In the genomic region with DNA sequence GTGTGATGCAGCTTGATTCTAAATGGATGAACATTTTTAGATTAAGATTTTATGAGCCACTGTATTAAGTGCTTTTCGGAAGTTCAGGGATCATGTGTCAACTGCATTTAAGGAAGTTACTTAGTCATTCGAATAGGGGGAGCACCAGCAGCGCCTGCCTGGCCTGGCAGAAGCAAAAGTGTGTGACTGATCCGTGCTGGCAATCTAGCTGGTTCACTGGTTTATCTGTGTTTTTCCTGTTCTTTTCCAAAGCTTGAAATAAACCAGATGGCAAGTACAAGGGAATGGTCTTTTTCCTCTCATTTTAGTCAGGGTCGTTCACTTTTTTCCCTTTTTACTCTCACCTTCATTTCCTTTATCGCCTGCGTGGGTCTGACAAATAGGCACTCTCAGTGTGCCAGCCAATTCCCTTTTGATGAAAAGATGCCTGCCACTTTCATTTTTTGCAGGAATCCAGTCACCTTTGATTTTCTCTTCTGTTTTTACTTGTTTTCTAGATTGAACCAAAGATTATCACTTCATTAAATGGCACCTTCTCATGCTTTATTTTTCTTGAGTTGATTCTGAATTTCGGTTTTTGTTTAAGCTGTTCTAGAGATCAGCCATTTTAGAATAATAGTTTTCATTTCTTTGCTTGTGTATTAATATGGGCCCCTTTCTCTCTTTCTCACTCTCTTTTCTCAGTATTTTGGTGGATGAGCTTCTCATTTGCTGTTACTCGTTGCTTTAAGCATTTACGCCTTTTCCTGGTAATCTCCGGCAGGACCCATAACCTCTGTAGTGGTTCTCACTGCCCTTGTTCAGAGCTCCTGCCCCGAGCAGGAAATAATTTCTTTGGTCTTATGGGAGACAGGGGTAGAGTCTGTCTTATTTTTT, we compare ENCODE assay signal across 8 cellular contexts. TPM values are rescaled to one million over a fixed set of nuclear protein-coding genes. Genes with fewer than 3 reads are reported as not detected.
DNase-seq lines count a peak whose midpoint lies in the region; ATAC-seq and TF ChIP-seq lines count a peak whose summit lies in the region.

No MANE protein-coding gene starts in this region.

- no peak overlapping the region for H3K27ac ChIP-seq in OCI-LY7 (ENCODE audit: low read depth, low read length, poor library complexity, severe bottlenecking)

- no peaks in the 10 kb centered on the region for H3K79me2 ChIP-seq in OCI-LY7 (ENCODE audit: insufficient read depth, low read depth, low read length)

- TF ChIP-seq CTCF in OCI-LY7 (conservative IDR thresholded peaks at IDR 0.05; ENCODE audit: low read length), result peak; percentile 28; the same call in 1 of the 2 replicates

- ATAC-seq in GM21360 (IDR thresholded peaks at IDR 0.05; ENCODE audit: unreplicated experiment) (no peak), HG03280 (IDR thresholded peaks at IDR 0.05; ENCODE audit: unreplicated experiment) (no peak)

- H4K20me1 ChIP-seq in OCI-LY7 (ENCODE audit: insufficient read depth, low read length), result no peaks in the 10 kb centered on the region

- peak overlapping the region; percentile 60 for H3K4me2 ChIP-seq in OCI-LY7 (ENCODE audit: low read length)

- no peak overlapping the region for H2AFZ ChIP-seq in OCI-LY7 (ENCODE audit: low read length)

- H3K9me2 ChIP-seq in OCI-LY7 (ENCODE audit: insufficient read depth, low read length), result no peaks in the 10 kb centered on the region

- peaks cover 28% of the 10 kb centered on the region for H3K4me1 ChIP-seq in OCI-LY7 (ENCODE audit: insufficient read depth, low read length, poor library complexity, severe bottlenecking)

- TF ChIP-seq POLR2A in GM18951 (IDR thresholded peaks at IDR 0.05; ENCODE audit: extremely low read depth, insufficient read depth, insufficient read length), result peak; percentile 37

- H3K36me3 ChIP-seq in OCI-LY7 (ENCODE audit: insufficient read depth, low read length), result no peaks in the 10 kb centered on the region

- CTCF ChIA-PET in OCI-LY7 (lab: Charles Lee; ENCODE audit: unreplicated experiment), result no interaction called here

- DNase-seq in ACHN (peak; percentile 53), OCI-LY7 (ENCODE audit: low spot score) (peak; percentile 30), cardiac septum (ENCODE audit: low spot score) (peak; percentile 91), retina (peak; percentile 27)
- DNase-seq in activated naive CD4-positive, alpha-beta T cell treated with anti-CD3 and anti-CD28 coated beads, Interleukin-2, amount 50 U/mL, for 16 hours, result peak; percentile 54

- BruUV-seq in OCI-LY7 (replicated peaks; lab: Mats Ljungman, UMichigan), result TSS peak; percentile 48

- H3K4me3 ChIP-seq in OCI-LY7 (ENCODE audit: low read depth, low read length, poor library complexity, severe bottlenecking), result peak overlapping the region; percentile 38

- no peaks in the 10 kb centered on the region for H3K9me3 ChIP-seq in OCI-LY7 (ENCODE audit: low read length)

- POLR2A ChIA-PET in OCI-LY7 (lab: Charles Lee), result interaction anchor here (0.5 to 0.7 kb wide), 3 partner anchors 10 to 253 kb away, joined by 3 read pairs; no protein-coding TSS in a partner anchor

- in situ Hi-C loops in ACHN (cut with HindIII; ENCODE audit: low pct_ligation_motif_present, low pct_unique_long_range_greater_than_20kb, low sequenced_read_pairs) (no loop called here), GM18951 (cut with MboI; ENCODE audit: low sequenced_read_pairs, unreplicated experiment) (no loop called here)

- intact Hi-C loops in OCI-LY7 (cut with micrococcal nuclease; ENCODE audit: unreplicated experiment) (no loop called here), cardiac septum (cut with DNase I) (no loop called here)

RNA-seq across cellular contexts. Expression of a gene that starts 2.8 kb away (rescaled TPM):
- total RNA-seq in OCI-LY7 (2014; rRNA removed; shearing (Covaris generic)), result 12.6 and 16.1 TPM in 2 replicates
- total RNA-seq in OCI-LY7 (2022), result 22.8 and 30.3 TPM in 2 replicates
- total RNA-seq in cardiac septum, result 185 TPM

Comparison
In these comparisons a context has a peak if more than half of its experiments do, and no peak if none do; other contexts are left out.
1. DNase-seq: peak in every context shown above with its lines; median percentile 91 in cardiac septum; 54 in activated naive CD4-positive, alpha-beta T cell treated with anti-CD3 and anti-CD28 coated beads, Interleukin-2, amount 50 U/mL, for 16 hours; 53 in ACHN; 30 in OCI-LY7; 27 in retina.